Comparison of ENCODE assay signal across 20 cellular contexts in genomic region chr7:69244691-69245090, GRCh38.
"Had no signal": no experiment of that assay in that cellular context is flagged by ENCODE, and none has a peak within 500 bp of the region (broad histone marks: within the 10 kb centered on the region; RNA-seq: fewer than 3 reads in every experiment).

No MANE protein-coding gene starts in this region.

- H3K36me3 ChIP-seq: colonic mucosa, esophagus muscularis mucosa, gastrocnemius medialis, heart right ventricle, left lung, lower lobe of right lung had no signal

- H3K4me3 ChIP-seq: colonic mucosa, esophagus muscularis mucosa, gastrocnemius medialis, heart right ventricle, left lung, lower lobe of right lung had no signal

- H3K27me3 Mint-ChIP-seq: dendritic cell treated with granulocyte-macrophage colony-stimulating factor and Interleukin-4, amounts not matched to agents 40 ng/mL and 50 ng/mL, for 4 days had no signal

- H3K9me3 ChIP-seq: colonic mucosa, esophagus muscularis mucosa, gastrocnemius medialis, left lung, lower lobe of right lung had no signal

- H3K4me1 Mint-ChIP-seq: naive thymus-derived CD4-positive, alpha-beta T cell had no signal

- H3K9me3 Mint-ChIP-seq: endodermal cell had no signal

- H3K4me1 ChIP-seq: colonic mucosa, foreskin keratinocyte, gastrocnemius medialis, heart right ventricle, lower lobe of right lung had no signal

- DNase-seq: colonic mucosa; cortex of kidney; effector CD8-positive, alpha-beta T cell; effector memory CD8-positive, alpha-beta T cell; endodermal cell; foreskin keratinocyte; gastrocnemius medialis; glutamatergic neuron; head of caudate nucleus; heart right ventricle; hippocampal formation; left cardiac atrium; left lung; left ventricle myocardium superior; lower lobe of right lung; mesenchymal stem cell; midbrain; naive thymus-derived CD4-positive, alpha-beta T cell had no signal

- H3K4me3 Mint-ChIP-seq: dendritic cell treated with granulocyte-macrophage colony-stimulating factor and Interleukin-4, amounts not matched to agents 40 ng/mL and 50 ng/mL, for 4 days; effector memory CD8-positive, alpha-beta T cell; endodermal cell; naive thymus-derived CD4-positive, alpha-beta T cell had no signal

- H3K27ac ChIP-seq: colonic mucosa, esophagus muscularis mucosa, foreskin keratinocyte, gastrocnemius medialis, heart right ventricle, left lung, lower lobe of right lung had no signal

- H3K27me3 ChIP-seq: colonic mucosa, esophagus muscularis mucosa, foreskin keratinocyte, gastrocnemius medialis, heart right ventricle, left lung had no signal

- H3K27ac Mint-ChIP-seq: dendritic cell treated with granulocyte-macrophage colony-stimulating factor and Interleukin-4, amounts not matched to agents 40 ng/mL and 50 ng/mL, for 4 days; effector memory CD8-positive, alpha-beta T cell; endodermal cell; naive thymus-derived CD4-positive, alpha-beta T cell had no signal
